Comparison of ENCODE assay signal across 1 cellular context in genomic region chr17:80328620-80329380, GRCh38.
TF ChIP-seq lines count a peak whose summit lies in the region.

No MANE protein-coding gene starts in this region.

TF ChIP-seq in IMR-90, 13 proteins besides CTCF, POLR2A, EP300 and RAD21 (continued from another document):
- TF ChIP-seq RCOR1 (IDR thresholded peaks at IDR 0.05; ENCODE audit: insufficient replicate concordance, low read length) = no peak
- 0 out of 2 replicates have a peak, but pooled peaks have one; percentile 27 for TF ChIP-seq CEBPB (IDR thresholded peaks at IDR 0.05; ENCODE audit: low read depth, low read length)
- no peak for TF ChIP-seq USF2 (IDR thresholded peaks at IDR 0.05; ENCODE audit: low read depth, low read length)
